35 cellular contexts compared by ENCODE assay signal in the genomic region with DNA sequence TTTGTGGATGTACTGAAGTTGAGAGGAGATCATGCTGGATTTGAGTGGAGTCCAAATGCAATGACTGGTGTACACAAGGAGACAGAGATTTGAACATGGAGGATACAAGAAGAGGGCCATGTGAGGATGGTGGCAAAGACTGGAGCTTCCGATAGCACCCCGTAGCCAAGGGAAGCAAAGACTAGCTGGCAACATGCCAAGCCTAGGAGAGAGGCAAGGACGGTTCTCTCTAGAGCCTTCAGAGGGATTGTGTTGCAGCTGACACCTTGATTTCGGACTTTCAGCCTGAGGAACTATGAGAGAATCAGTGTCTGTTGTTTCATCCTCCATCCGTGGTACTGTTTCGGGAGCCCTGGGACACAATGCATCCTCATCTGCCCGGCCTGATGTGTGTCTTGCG.
"Had no signal": no experiment of that assay in that cellular context is flagged by ENCODE, and none has a peak within 500 bp of the region (broad histone marks: within the 10 kb centered on the region; RNA-seq: fewer than 3 reads in every experiment).

No MANE protein-coding gene starts in this region.

- H3K27ac ChIP-seq: adrenal gland, body of pancreas, brain microvascular endothelial cell, breast epithelium, cardiac muscle cell, VCaP had no signal

- DNase-seq: activated B cell treated with CpG ODN at 0.5 μM for 24 hours; activated CD4-positive, alpha-beta memory T cell treated with anti-CD3 and anti-CD28 coated beads for 36 hours; activated CD4-positive, alpha-beta T cell treated with anti-CD3 and anti-CD28 coated beads for 4 hours; activated CD4-positive, alpha-beta T cell treated with anti-CD3 and anti-CD28 coated beads, Interleukin-2, amount 10 ng/mL, durations not matched to agents 24 days and 14 days; activated CD4-positive, alpha-beta T cell treated with anti-CD3 and anti-CD28 coated beads, Interleukin-2, amount 50 U/mL, for 1 hour; activated CD4-positive, alpha-beta T cell treated with anti-CD3 and anti-CD28 coated beads, Interleukin-2, amount 50 U/mL, for 4 hours; activated CD4-positive, CD25-positive, alpha-beta regulatory T cell treated with anti-CD3 and anti-CD28 coated beads, Interleukin-2, amount 50 U/mL, for 72 hours; activated CD8-positive, alpha-beta memory T cell treated with anti-CD3 and anti-CD28 coated beads, Interleukin-2, amount 50 U/mL, for 4 hours; activated CD8-positive, alpha-beta T cell treated with anti-CD3 and anti-CD28 coated beads for 36 hours; activated effector memory CD4-positive, alpha-beta T cell treated with anti-CD3 and anti-CD28 coated beads, Interleukin-2, amount 50 U/mL, for 16 hours; activated gamma-delta T cell treated with Interleukin-2 at 50 U/mL for 16 hours; activated naive CD4-positive, alpha-beta T cell; activated naive CD4-positive, alpha-beta T cell treated with anti-CD3 and anti-CD28 coated beads for 36 hours; activated naive CD4-positive, alpha-beta T cell treated with anti-CD3 and anti-CD28 coated beads, Interleukin-2, amount 50 U/mL, for 16 hours; activated naive CD8-positive, alpha-beta T cell treated with anti-CD3 and anti-CD28 coated beads for 36 hours; activated T-cell treated with anti-CD3 and anti-CD28 coated beads for 4 hours; activated T-cell treated with anti-CD3 and anti-CD28 coated beads, Interleukin-2, amount 50 U/mL, for 1 hour; activated T-cell treated with anti-CD3 and anti-CD28 coated beads, Interleukin-2, amount 50 U/mL, for 4 hours; activated T-cell treated with anti-CD3 and anti-CD28 coated beads, Interleukin-2, amount 50 U/mL, for 72 hours; adrenal gland; amniotic stem cell; aorta; body of pancreas; brain microvascular endothelial cell; caudate nucleus; cerebellar nuclear complex; T-helper 2 cell; T-helper 9 cell had no signal

- H3K4me1 ChIP-seq: adrenal gland, body of pancreas, breast epithelium had no signal

- ATAC-seq: activated CD8-positive, alpha-beta T cell treated with anti-CD3 and anti-CD28 coated beads for 36 hours; activated naive CD4-positive, alpha-beta T cell treated with anti-CD3 and anti-CD28 coated beads, Interleukin-2, amount 50 U/mL, for 72 hours; activated T-cell treated with anti-CD3 and anti-CD28 coated beads, Interleukin-2, amount 50 U/mL, for 4 hours; activated T-cell treated with anti-CD3 and anti-CD28 coated beads, Interleukin-2, amount 50 U/mL, for 72 hours; activated T-helper 17 cell treated with anti-CD3 and anti-CD28 coated beads, Interleukin-2, amount 50 U/mL, for 72 hours; body of pancreas had no signal

- FAIRE-seq: astrocyte, TTC549 had no signal

- H3K27me3 ChIP-seq: adrenal gland, body of pancreas, brain microvascular endothelial cell, cardiac muscle cell had no signal

- H3K9me3 ChIP-seq: adrenal gland, breast epithelium had no signal

- H3K4me3 ChIP-seq: adrenal gland, body of pancreas, breast epithelium, cardiac muscle cell had no signal

- H3K36me3 ChIP-seq: adrenal gland, brain microvascular endothelial cell, breast epithelium, cardiac muscle cell had no signal
